Comparison of ENCODE assay signal across 19 cellular contexts in genomic region chr9:113973226-113973625, GRCh38.
"Had no signal": no experiment of that assay in that cellular context is flagged by ENCODE, and none has a peak within 500 bp of the region (broad histone marks: within the 10 kb centered on the region; RNA-seq: fewer than 3 reads in every experiment).

No MANE protein-coding gene starts in this region.

- DNase-seq: activated CD4-positive, alpha-beta T cell treated with anti-CD3 and anti-CD28 coated beads, Interleukin-2, amount 50 U/mL, for 48 hours; activated gamma-delta T cell treated with Interleukin-2 at 50 U/mL for 16 hours; activated naive CD8-positive, alpha-beta T cell treated with anti-CD3 and anti-CD28 coated beads for 36 hours; effector CD8-positive, alpha-beta T cell; hippocampal formation; left cardiac atrium; midbrain; ovary; psoas muscle; right cardiac atrium; stimulated activated CD4-positive, alpha-beta T cell treated with anti-CD3 and anti-CD28 coated beads, Interleukin-4, amount 100 ng/mL, for 24 hours; SW 1271; upper lobe of left lung had no signal

- H3K4me3 ChIP-seq: breast epithelium, esophagus muscularis mucosa, lung, ovary, psoas muscle, smooth muscle cell, stomach, upper lobe of left lung had no signal

- H3K27ac ChIP-seq: esophagus muscularis mucosa, ovary, psoas muscle, upper lobe of left lung had no signal

- ATAC-seq: right cardiac atrium; stimulated activated effector memory CD8-positive, alpha-beta T cell treated with anti-CD3 and anti-CD28 coated beads, Interleukin-12 subunit alpha, Interleukin-12 subunit beta, amount 100 ng/mL, for 72 hours had no signal
